In the genomic region with DNA sequence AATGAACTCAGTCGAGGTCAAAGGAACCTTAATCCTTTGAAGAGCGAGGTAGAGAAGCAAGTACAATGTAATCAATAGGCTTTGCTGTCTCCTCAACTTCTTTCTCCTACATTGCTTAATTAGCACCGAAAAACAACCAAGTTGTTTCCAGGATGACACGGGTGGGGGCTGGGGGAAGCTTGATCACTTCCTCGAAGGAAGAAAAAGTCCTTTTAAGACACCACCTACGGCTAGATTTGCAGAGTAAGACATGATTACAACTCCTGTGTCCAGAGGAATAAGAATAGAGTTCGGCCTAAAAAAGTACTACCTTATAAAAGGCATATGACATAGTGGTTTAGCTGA, we compare ENCODE assay signal across 8 cellular contexts. TPM values are rescaled to one million over a fixed set of nuclear protein-coding genes. Genes with fewer than 3 reads are reported as not detected.
DNase-seq lines count a peak whose midpoint lies in the region; FAIRE-seq and TF ChIP-seq lines count a peak whose summit lies in the region.

No MANE protein-coding gene starts in this region.

- peak overlapping the region; percentile 81 for H3K4me3 ChIP-seq in colonic mucosa
- H3K4me3 ChIP-seq in mononuclear cell (ENCODE audit: low read length): peak overlapping the region; percentile 96

- H3K9ac ChIP-seq in colonic mucosa (ENCODE audit: low read depth in 2 of 2, low read length in 2 of 2): peak overlapping the region; percentile 72 to 100

- intact Hi-C loops in colonic mucosa (cut with DNase I): loop anchor here (2.0 kb wide), 2 partner anchors 159 to 281 kb away; no protein-coding TSS in a partner anchor

- H3K36me3 ChIP-seq in colonic mucosa: no peaks in the 10 kb centered on the region

- in situ Hi-C loops in G401 (cut with HindIII; ENCODE audit: low sequenced_read_pairs): no loop called here

- no peak for TF ChIP-seq CTCF in colonic mucosa (IDR thresholded peaks at IDR 0.05)

- DNase-seq in activated CD4-positive, alpha-beta T cell treated with anti-CD3 and anti-CD28 coated beads, Interleukin-2, amount 50 U/mL, for 48 hours: peak; percentile 21 to 30
- no peak for DNase-seq in activated CD4-positive, alpha-beta T cell treated with anti-CD3 and anti-CD28 coated beads, Interleukin-2, amount 50 U/mL, for 4 hours
- DNase-seq in OCI-M1 (lab: John Stamatoyannopoulos, UW) (peak; percentile 87), colonic mucosa (peak; percentile 57), RCC 7860 (ENCODE audit: low spot score) (no peak), G401 (ENCODE audit: low spot score) (no peak)
- no peak for DNase-seq in effector CD4-positive, alpha-beta T cell

- H3K4me1 ChIP-seq in colonic mucosa (peaks cover 7% of the 10 kb centered on the region), mononuclear cell (ENCODE audit: insufficient read depth, low read length) (peaks cover 14% of the 10 kb centered on the region)

- peak overlapping the region; percentile 100 for H3K27ac ChIP-seq in colonic mucosa

- FAIRE-seq in RCC 7860 (lab: Jason Lieb, UNC): no peak

- H3K27me3 ChIP-seq in colonic mucosa (no peaks in the 10 kb centered on the region), mononuclear cell (ENCODE audit: insufficient read depth, low read length) (no peaks in the 10 kb centered on the region)

- H3K9me3 ChIP-seq in colonic mucosa (no peaks in the 10 kb centered on the region), mononuclear cell (ENCODE audit: low read depth, low read length) (no peaks in the 10 kb centered on the region)

RNA-seq across cellular contexts. Expression of a gene that starts 0.8 kb away (rescaled TPM):
- total RNA-seq in colonic mucosa: 10 to 100 TPM; 28.0 to 37.6 TPM
- 270 TPM for total RNA-seq in mononuclear cell
- total RNA-seq in G401 (2014; rRNA removed; shearing (Covaris generic)): 10.8 and 18.5 TPM in 2 replicates

Comparison
In these comparisons a context has a peak if more than half of its experiments do, and no peak if none do; other contexts are left out.
1. DNase-seq: peak in activated CD4-positive, alpha-beta T cell treated with anti-CD3 and anti-CD28 coated beads, Interleukin-2, amount 50 U/mL, for 48 hours (2 of 2), OCI-M1 (single experiment) and colonic mucosa (single experiment); none in activated CD4-positive, alpha-beta T cell treated with anti-CD3 and anti-CD28 coated beads, Interleukin-2, amount 50 U/mL, for 4 hours (0 of 2), RCC 7860 (single experiment), G401 (single experiment) and effector CD4-positive, alpha-beta T cell (single experiment).